In the genomic region with DNA sequence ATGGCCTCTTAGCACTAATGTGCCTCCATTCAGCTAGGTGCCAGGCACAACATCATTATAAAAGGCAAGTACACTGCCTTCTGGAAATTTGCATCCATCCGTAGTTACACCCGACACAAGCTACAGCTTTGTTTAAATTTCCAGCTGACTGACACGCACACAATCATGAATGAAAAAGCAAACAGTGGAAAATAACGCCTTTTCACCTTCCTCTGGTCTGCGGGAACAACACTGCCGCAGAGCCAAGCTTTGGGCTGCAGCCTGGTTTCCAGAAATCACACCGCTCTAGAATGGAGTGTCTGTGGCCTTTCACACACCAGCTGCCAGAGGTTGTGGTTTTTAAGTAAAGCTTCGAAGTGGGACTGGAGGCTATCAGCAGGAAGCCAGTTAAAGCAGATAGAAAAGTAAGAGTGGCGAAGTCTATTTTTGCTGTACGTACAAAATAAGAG, we compare ENCODE assay signal across 9 cellular contexts.
DNase-seq lines count a peak whose midpoint lies in the region; ATAC-seq and TF ChIP-seq lines count a peak whose summit lies in the region.
"Had no signal": no experiment of that assay in that cellular context is flagged by ENCODE, and none has a peak within 500 bp of the region (broad histone marks: within the 10 kb centered on the region; RNA-seq: fewer than 3 reads in every experiment).

No MANE protein-coding gene starts in this region.

- intact Hi-C loops in dorsolateral prefrontal cortex (cut with DNase I), result no loop called here

- peaks cover 0 to 3% (median 0%) of the 10 kb centered on the region in 45 donors for H3K27me3 ChIP-seq in dorsolateral prefrontal cortex

- H3K4me3 ChIP-seq in dorsolateral prefrontal cortex, result peak overlapping the region in 4 of 59 donors; percentile 8 to 24 (median 21)

- TF ChIP-seq CTCF in dorsolateral prefrontal cortex (IDR thresholded peaks at IDR 0.05 in 54 of 56, conservative IDR thresholded peaks at IDR 0.05 in 2 of 56; ENCODE audit: low read depth in 1 of 56, partially characterized antibody in 56 of 56), result no peak

- peak overlapping the region in 6 of 59 donors; percentile 1 to 64 (median 19) for H3K27ac ChIP-seq in dorsolateral prefrontal cortex

- ATAC-seq in HG03064 (IDR thresholded peaks at IDR 0.05; ENCODE audit: low read depth, unreplicated experiment) (peak; percentile 78), GM19328 (IDR thresholded peaks at IDR 0.05; ENCODE audit: unreplicated experiment) (no peak)

- DNase-seq in NCI-H510A treated with DMSO at 0.1 percent for 48 hours (lab: John Stamatoyannopoulos, UW) (peak; percentile 75), NCI-H510A (lab: John Stamatoyannopoulos, UW) (no peak), RPMI7951 (ENCODE audit: low read depth) (peak; percentile 72), retina (peak; percentile 64), NOMO-1 treated with DMSO at 0.1 percent for 48 hours (lab: John Stamatoyannopoulos, UW; ENCODE audit: unreplicated experiment) (no peak), dorsolateral prefrontal cortex (no peak)
- DNase-seq: 8988T had no signal

Comparison
In these comparisons a context has a peak if more than half of its experiments do, and no peak if none do; other contexts are left out.
1. DNase-seq: peak in NCI-H510A treated with DMSO at 0.1 percent for 48 hours (single experiment), RPMI7951 (single experiment) and retina (single experiment); none in NCI-H510A (single experiment), NOMO-1 treated with DMSO at 0.1 percent for 48 hours (single experiment) and dorsolateral prefrontal cortex (0 of 10).